In genomic region chrX:71100581-71101505, GRCh38 we compare ENCODE assay signal across 1 cellular context.
TF ChIP-seq lines count a peak whose summit lies in the region.

No MANE protein-coding gene starts in this region.

TF ChIP-seq in GM23338, 12 proteins besides CTCF, POLR2A, EP300 and RAD21 (continued from another document):
- TF ChIP-seq, protein P1, sequence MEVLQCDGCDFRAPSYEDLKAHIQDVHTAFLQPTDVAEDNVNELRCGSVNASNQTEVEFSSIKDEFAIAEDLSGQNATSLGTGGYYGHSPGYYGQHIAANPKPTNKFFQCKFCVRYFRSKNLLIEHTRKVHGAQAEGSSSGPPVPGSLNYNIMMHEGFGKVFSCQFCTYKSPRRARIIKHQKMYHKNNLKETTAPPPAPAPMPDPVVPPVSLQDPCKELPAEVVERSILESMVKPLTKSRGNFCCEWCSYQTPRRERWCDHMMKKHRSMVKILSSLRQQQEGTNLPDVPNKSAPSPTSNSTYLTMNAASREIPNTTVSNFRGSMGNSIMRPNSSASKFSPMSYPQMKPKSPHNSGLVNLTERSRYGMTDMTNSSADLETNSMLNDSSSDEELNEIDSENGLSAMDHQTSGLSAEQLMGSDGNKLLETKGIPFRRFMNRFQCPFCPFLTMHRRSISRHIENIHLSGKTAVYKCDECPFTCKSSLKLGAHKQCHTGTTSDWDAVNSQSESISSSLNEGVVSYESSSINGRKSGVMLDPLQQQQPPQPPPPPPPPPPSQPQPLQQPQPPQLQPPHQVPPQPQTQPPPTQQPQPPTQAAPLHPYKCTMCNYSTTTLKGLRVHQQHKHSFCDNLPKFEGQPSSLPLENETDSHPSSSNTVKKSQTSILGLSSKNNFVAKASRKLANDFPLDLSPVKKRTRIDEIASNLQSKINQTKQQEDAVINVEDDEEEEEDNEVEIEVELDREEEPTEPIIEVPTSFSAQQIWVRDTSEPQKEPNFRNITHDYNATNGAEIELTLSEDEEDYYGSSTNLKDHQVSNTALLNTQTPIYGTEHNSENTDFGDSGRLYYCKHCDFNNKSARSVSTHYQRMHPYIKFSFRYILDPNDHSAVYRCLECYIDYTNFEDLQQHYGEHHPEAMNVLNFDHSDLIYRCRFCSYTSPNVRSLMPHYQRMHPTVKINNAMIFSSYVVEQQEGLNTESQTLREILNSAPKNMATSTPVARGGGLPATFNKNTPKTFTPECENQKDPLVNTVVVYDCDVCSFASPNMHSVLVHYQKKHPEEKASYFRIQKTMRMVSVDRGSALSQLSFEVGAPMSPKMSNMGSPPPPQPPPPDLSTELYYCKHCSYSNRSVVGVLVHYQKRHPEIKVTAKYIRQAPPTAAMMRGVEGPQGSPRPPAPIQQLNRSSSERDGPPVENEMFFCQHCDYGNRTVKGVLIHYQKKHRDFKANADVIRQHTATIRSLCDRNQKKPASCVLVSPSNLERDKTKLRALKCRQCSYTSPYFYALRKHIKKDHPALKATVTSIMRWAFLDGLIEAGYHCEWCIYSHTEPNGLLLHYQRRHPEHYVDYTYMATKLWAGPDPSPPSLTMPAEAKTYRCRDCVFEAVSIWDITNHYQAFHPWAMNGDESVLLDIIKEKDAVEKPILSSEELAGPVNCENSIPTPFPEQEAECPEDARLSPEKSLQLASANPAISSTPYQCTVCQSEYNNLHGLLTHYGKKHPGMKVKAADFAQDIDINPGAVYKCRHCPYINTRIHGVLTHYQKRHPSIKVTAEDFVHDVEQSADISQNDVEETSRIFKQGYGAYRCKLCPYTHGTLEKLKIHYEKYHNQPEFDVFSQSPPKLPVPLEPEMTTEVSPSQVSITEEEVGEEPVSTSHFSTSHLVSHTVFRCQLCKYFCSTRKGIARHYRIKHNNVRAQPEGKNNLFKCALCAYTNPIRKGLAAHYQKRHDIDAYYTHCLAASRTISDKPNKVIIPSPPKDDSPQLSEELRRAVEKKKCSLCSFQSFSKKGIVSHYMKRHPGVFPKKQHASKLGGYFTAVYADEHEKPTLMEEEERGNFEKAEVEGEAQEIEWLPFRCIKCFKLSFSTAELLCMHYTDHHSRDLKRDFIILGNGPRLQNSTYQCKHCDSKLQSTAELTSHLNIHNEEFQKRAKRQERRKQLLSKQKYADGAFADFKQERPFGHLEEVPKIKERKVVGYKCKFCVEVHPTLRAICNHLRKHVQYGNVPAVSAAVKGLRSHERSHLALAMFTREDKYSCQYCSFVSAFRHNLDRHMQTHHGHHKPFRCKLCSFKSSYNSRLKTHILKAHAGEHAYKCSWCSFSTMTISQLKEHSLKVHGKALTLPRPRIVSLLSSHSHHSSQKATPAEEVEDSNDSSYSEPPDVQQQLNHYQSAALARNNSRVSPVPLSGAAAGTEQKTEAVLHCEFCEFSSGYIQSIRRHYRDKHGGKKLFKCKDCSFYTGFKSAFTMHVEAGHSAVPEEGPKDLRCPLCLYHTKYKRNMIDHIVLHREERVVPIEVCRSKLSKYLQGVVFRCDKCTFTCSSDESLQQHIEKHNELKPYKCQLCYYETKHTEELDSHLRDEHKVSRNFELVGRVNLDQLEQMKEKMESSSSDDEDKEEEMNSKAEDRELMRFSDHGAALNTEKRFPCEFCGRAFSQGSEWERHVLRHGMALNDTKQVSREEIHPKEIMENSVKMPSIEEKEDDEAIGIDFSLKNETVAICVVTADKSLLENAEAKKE (CRISPR knock-in tag; IDR thresholded peaks at IDR 0.05), result no peak
- TF ChIP-seq NANOG (IDR thresholded peaks at IDR 0.05; ENCODE audit: borderline replicate concordance) (no peak), EZH2phosphoT487 (IDR thresholded peaks at IDR 0.05; ENCODE audit: unreplicated experiment) (no peak), JUNB (IDR thresholded peaks at IDR 0.05; ENCODE audit: unreplicated experiment) (no peak)
- TF ChIP-seq, protein P2, sequence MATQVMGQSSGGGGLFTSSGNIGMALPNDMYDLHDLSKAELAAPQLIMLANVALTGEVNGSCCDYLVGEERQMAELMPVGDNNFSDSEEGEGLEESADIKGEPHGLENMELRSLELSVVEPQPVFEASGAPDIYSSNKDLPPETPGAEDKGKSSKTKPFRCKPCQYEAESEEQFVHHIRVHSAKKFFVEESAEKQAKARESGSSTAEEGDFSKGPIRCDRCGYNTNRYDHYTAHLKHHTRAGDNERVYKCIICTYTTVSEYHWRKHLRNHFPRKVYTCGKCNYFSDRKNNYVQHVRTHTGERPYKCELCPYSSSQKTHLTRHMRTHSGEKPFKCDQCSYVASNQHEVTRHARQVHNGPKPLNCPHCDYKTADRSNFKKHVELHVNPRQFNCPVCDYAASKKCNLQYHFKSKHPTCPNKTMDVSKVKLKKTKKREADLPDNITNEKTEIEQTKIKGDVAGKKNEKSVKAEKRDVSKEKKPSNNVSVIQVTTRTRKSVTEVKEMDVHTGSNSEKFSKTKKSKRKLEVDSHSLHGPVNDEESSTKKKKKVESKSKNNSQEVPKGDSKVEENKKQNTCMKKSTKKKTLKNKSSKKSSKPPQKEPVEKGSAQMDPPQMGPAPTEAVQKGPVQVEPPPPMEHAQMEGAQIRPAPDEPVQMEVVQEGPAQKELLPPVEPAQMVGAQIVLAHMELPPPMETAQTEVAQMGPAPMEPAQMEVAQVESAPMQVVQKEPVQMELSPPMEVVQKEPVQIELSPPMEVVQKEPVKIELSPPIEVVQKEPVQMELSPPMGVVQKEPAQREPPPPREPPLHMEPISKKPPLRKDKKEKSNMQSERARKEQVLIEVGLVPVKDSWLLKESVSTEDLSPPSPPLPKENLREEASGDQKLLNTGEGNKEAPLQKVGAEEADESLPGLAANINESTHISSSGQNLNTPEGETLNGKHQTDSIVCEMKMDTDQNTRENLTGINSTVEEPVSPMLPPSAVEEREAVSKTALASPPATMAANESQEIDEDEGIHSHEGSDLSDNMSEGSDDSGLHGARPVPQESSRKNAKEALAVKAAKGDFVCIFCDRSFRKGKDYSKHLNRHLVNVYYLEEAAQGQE (IDR thresholded peaks at IDR 0.05; ENCODE audit: unreplicated experiment), result no peak
- TF ChIP-seq, protein P3, sequence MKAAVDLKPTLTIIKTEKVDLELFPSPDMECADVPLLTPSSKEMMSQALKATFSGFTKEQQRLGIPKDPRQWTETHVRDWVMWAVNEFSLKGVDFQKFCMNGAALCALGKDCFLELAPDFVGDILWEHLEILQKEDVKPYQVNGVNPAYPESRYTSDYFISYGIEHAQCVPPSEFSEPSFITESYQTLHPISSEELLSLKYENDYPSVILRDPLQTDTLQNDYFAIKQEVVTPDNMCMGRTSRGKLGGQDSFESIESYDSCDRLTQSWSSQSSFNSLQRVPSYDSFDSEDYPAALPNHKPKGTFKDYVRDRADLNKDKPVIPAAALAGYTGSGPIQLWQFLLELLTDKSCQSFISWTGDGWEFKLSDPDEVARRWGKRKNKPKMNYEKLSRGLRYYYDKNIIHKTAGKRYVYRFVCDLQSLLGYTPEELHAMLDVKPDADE (IDR thresholded peaks at IDR 0.05), result no peak
